ENCODE assay signal across 25 cellular contexts in genomic region chr15:67132276-67132675, GRCh38.
DNase-seq lines count a peak whose midpoint lies in the region; ATAC-seq, FAIRE-seq and TF ChIP-seq lines count a peak whose summit lies in the region.
"Had no signal": no experiment of that assay in that cellular context is flagged by ENCODE, and none has a peak within 500 bp of the region (broad histone marks: within the 10 kb centered on the region; RNA-seq: fewer than 3 reads in every experiment).

No MANE protein-coding gene starts in this region.

- POLR2A ChIA-PET in endothelial cell of umbilical vein (lab: Charles Lee), result interaction anchor here (0.8 kb wide), 1 partner anchor 11 kb away, joined by 3 read pairs; no protein-coding TSS in a partner anchor

- peaks cover 85% of the 10 kb centered on the region for H3K4me1 Mint-ChIP-seq in T-helper 1 cell treated with Interleukin-12 subunit alpha and Interleukin-12 subunit beta and Interleukin-4 antibody, amounts not matched to agents 30 μg/mL and 1 μg/mL, for 36 hours (ENCODE audit: low read depth)
- H3K4me1 Mint-ChIP-seq in stimulated activated effector memory CD8-positive, alpha-beta T cell treated with anti-CD3 and anti-CD28 coated beads, Interleukin-12 subunit alpha, Interleukin-12 subunit beta, amount 100 ng/mL, for 72 hours, result peaks cover 87% of the 10 kb centered on the region

- peaks cover 28% of the 10 kb centered on the region for H3K79me2 ChIP-seq in OCI-LY1 (ENCODE audit: insufficient read depth, low read length)
- H3K79me2 ChIP-seq in endothelial cell of umbilical vein (ENCODE audit: control insufficient read depth, insufficient read depth, low read length), result peaks cover 100% of the 10 kb centered on the region

- CTCF ChIA-PET in endothelial cell of umbilical vein (lab: Charles Lee), result no interaction called here

- ATAC-seq in stimulated activated effector memory CD8-positive, alpha-beta T cell treated with anti-CD3 and anti-CD28 coated beads, Interleukin-12 subunit alpha, Interleukin-12 subunit beta, amount 100 ng/mL, for 72 hours, result no peak
- ATAC-seq in omental fat pad (ENCODE audit: low FRiP score) (no peak), GM21786 (IDR thresholded peaks at IDR 0.05; ENCODE audit: unreplicated experiment) (no peak)
- ATAC-seq: heart left ventricle had no signal

- TF ChIP-seq CTCF in OCI-LY1 (IDR thresholded peaks at IDR 0.05; ENCODE audit: low read length) (no peak), endothelial cell of umbilical vein (IDR thresholded peaks at IDR 0.05; ENCODE audit: extremely low read depth in 1 of 2, insufficient read depth in 1 of 2, low read depth in 1 of 2, low read length in 2 of 2) (no peak), omental fat pad (IDR thresholded peaks at IDR 0.05) (no peak), GM10266 (IDR thresholded peaks at IDR 0.05; ENCODE audit: control insufficient read depth, insufficient read depth, low read depth, missing control alignments) (no peak)

- H4K20me1 ChIP-seq in OCI-LY1 (ENCODE audit: insufficient read depth, low read length) (no peaks in the 10 kb centered on the region), endothelial cell of umbilical vein (replicated peaks; ENCODE audit: control insufficient read depth, extremely low read depth, insufficient read depth, low read length) (no peaks in the 10 kb centered on the region)

- BruUV-seq in endothelial cell of umbilical vein (replicated peaks; lab: Mats Ljungman, UMichigan), result no TSS peak

- H3K4me3 Mint-ChIP-seq in T-helper 1 cell treated with Interleukin-12 subunit alpha and Interleukin-12 subunit beta and Interleukin-4 antibody, amounts not matched to agents 30 μg/mL and 1 μg/mL, for 36 hours, result no peak overlapping the region
- H3K4me3 Mint-ChIP-seq in stimulated activated effector memory CD8-positive, alpha-beta T cell treated with anti-CD3 and anti-CD28 coated beads, Interleukin-12 subunit alpha, Interleukin-12 subunit beta, amount 100 ng/mL, for 72 hours, result no peak overlapping the region
- H3K4me3 Mint-ChIP-seq: activated naive CD8-positive, alpha-beta T cell treated with anti-CD3 and anti-CD28 coated beads, Interleukin-2, amount 10 ng/mL, durations not matched to agents 7 days and 5 days; brain had no signal

- H3K4me1 ChIP-seq in OCI-LY1 (ENCODE audit: insufficient read depth, low read length, severe bottlenecking) (peaks cover 70% of the 10 kb centered on the region), endothelial cell of umbilical vein (ENCODE audit: control insufficient read depth, extremely low read depth, insufficient read depth, low read length) (peaks cover 70% of the 10 kb centered on the region)

- no peaks in the 10 kb centered on the region for H3F3A ChIP-seq in OCI-LY1 (ENCODE audit: insufficient read depth, low read length)

- H3K4me2 ChIP-seq in OCI-LY1 (ENCODE audit: low read length), result peak overlapping the region; percentile 77; the same call in 1 of the 2 replicates
- no peak overlapping the region for H3K4me2 ChIP-seq in endothelial cell of umbilical vein (ENCODE audit: insufficient read depth, low read length)

- intact Hi-C loops in endothelial cell of umbilical vein (cut with micrococcal nuclease), result no loop called here

- dilution Hi-C loops in endothelial cell of umbilical vein (cut with MboI; ENCODE audit: extremely low pct_ligation_motif_present, low sequenced_read_pairs), result no loop called here

- H3K4me3 ChIP-seq in OCI-LY1 (ENCODE audit: low read depth, low read length, poor library complexity, severe bottlenecking) (no peak overlapping the region), endothelial cell of umbilical vein (replicated peaks in 1 of 3; ENCODE audit: insufficient read depth in 1 of 3, low read depth in 1 of 3, low read length in 3 of 3) (no peak overlapping the region)
- H3K4me3 ChIP-seq: dorsolateral prefrontal cortex, GM23248, heart left ventricle had no signal

- H3K27me3 Mint-ChIP-seq in T-helper 1 cell treated with Interleukin-12 subunit alpha and Interleukin-12 subunit beta and Interleukin-4 antibody, amounts not matched to agents 30 μg/mL and 1 μg/mL, for 36 hours (ENCODE audit: low read depth), result no peaks in the 10 kb centered on the region
- H3K27me3 Mint-ChIP-seq: activated naive CD8-positive, alpha-beta T cell treated with anti-CD3 and anti-CD28 coated beads, Interleukin-2, amount 10 ng/mL, durations not matched to agents 7 days and 5 days; brain had no signal

- H3K27me3 ChIP-seq in OCI-LY1 (ENCODE audit: insufficient read depth, low read length) (no peaks in the 10 kb centered on the region), endothelial cell of umbilical vein (ENCODE audit: control insufficient read depth in 2 of 2, insufficient read depth in 2 of 2, low read length in 2 of 2) (no peaks in the 10 kb centered on the region)
- H3K27me3 ChIP-seq: dorsolateral prefrontal cortex, heart left ventricle had no signal

- H3K9me2 ChIP-seq in OCI-LY1 (ENCODE audit: low read depth, low read length), result no peaks in the 10 kb centered on the region

- peak overlapping the region; percentile 79 for H3K27ac Mint-ChIP-seq in T-helper 1 cell treated with Interleukin-12 subunit alpha and Interleukin-12 subunit beta and Interleukin-4 antibody, amounts not matched to agents 30 μg/mL and 1 μg/mL, for 36 hours
- H3K27ac Mint-ChIP-seq in stimulated activated effector memory CD8-positive, alpha-beta T cell treated with anti-CD3 and anti-CD28 coated beads, Interleukin-12 subunit alpha, Interleukin-12 subunit beta, amount 100 ng/mL, for 72 hours, result peak overlapping the region; percentile 76

- H2AFZ ChIP-seq in OCI-LY1 (ENCODE audit: low read length) (no peak overlapping the region), endothelial cell of umbilical vein (ENCODE audit: low read depth, low read length) (no peak overlapping the region)
- H2AFZ ChIP-seq: GM23248 had no signal

- peaks cover 46% of the 10 kb centered on the region for H3K36me3 Mint-ChIP-seq in T-helper 1 cell treated with Interleukin-12 subunit alpha and Interleukin-12 subunit beta and Interleukin-4 antibody, amounts not matched to agents 30 μg/mL and 1 μg/mL, for 36 hours (ENCODE audit: low read depth)
- peaks cover 29% of the 10 kb centered on the region for H3K36me3 Mint-ChIP-seq in stimulated activated effector memory CD8-positive, alpha-beta T cell treated with anti-CD3 and anti-CD28 coated beads, Interleukin-12 subunit alpha, Interleukin-12 subunit beta, amount 100 ng/mL, for 72 hours
- H3K36me3 Mint-ChIP-seq: brain had no signal

- H3K9ac ChIP-seq in OCI-LY1 (ENCODE audit: low read length) (no peak overlapping the region; the same call in 1 of the 2 replicates), endothelial cell of umbilical vein (replicated peaks; ENCODE audit: extremely low read depth, insufficient read depth, low read length) (no peak overlapping the region)

- H3K36me3 ChIP-seq in OCI-LY1 (ENCODE audit: insufficient read depth, low read length) (peaks cover 5% of the 10 kb centered on the region; the same call in 1 of the 2 replicates), endothelial cell of umbilical vein (ENCODE audit: control insufficient read depth in 2 of 2, extremely low read depth in 1 of 2, insufficient read depth in 2 of 2, low read length in 2 of 2) (no peaks in the 10 kb centered on the region)
- H3K36me3 ChIP-seq: heart left ventricle had no signal

- no peaks in the 10 kb centered on the region for H3K9me1 ChIP-seq in endothelial cell of umbilical vein (replicated peaks; ENCODE audit: control insufficient read depth, extremely low read depth, insufficient read depth, low read length)

- DNase-seq in T-helper 1 cell, result no peak
- DNase-seq in endothelial cell of umbilical vein (ENCODE audit: low read depth, low spot score), result no peak
- no peak for DNase-seq in stimulated activated effector memory CD8-positive, alpha-beta T cell treated with anti-CD3 and anti-CD28 coated beads, Interleukin-12 subunit alpha, Interleukin-12 subunit beta, amount 100 ng/mL, for 72 hours (ENCODE audit: low spot score in 2 of 2)
- DNase-seq in omental fat pad (ENCODE audit: low spot score), result no peak
- DNase-seq in GM10266 (ENCODE audit: extremely low spot score), result no peak
- DNase-seq: activated CD4-positive, alpha-beta T cell treated with anti-CD3 and anti-CD28 coated beads, Interleukin-2, amount 50 U/mL, for 1 hour; activated naive CD8-positive, alpha-beta T cell treated with anti-CD3 and anti-CD28 coated beads, Interleukin-2, amount 10 ng/mL, durations not matched to agents 7 days and 5 days; activated T-cell treated with anti-CD3 and anti-CD28 coated beads for 4 hours; C1 segment of cervical spinal cord; DMS79 treated with DMSO at 0.1 percent for 48 hours; dorsolateral prefrontal cortex; GM23248; heart left ventricle; NCI-H1436 treated with DMSO at 0.1 percent for 48 hours; NCI-H2171 treated with DMSO at 0.1 percent for 48 hours; NCI-H748 treated with DMSO at 0.1 percent for 48 hours; stimulated activated CD4-positive, alpha-beta T cell treated with anti-CD3 and anti-CD28 coated beads, Interleukin-4, amount 100 ng/mL, for 1 hour; substantia nigra had no signal

- FAIRE-seq in endothelial cell of umbilical vein (lab: Jason Lieb, UNC), result peak; percentile 33
- FAIRE-seq: GM18507, TTC549 had no signal

- TF ChIP-seq POLR2A in endothelial cell of umbilical vein (IDR thresholded peaks at IDR 0.05; ENCODE audit: low read depth, low read length), result no peak

- H3K27ac ChIP-seq in OCI-LY1 (ENCODE audit: low read depth, low read length, poor library complexity, severe bottlenecking) (peak overlapping the region; percentile 90), endothelial cell of umbilical vein (ENCODE audit: insufficient read depth, low read depth, low read length) (no peak overlapping the region)
- H3K27ac ChIP-seq: 22Rv1, dorsolateral prefrontal cortex had no signal

- H3K9me3 ChIP-seq in OCI-LY1 (ENCODE audit: low read length) (no peaks in the 10 kb centered on the region), endothelial cell of umbilical vein (replicated peaks; ENCODE audit: control insufficient read depth, insufficient read depth, low read length) (no peaks in the 10 kb centered on the region)
- H3K9me3 ChIP-seq: heart left ventricle had no signal

- H3K9me3 Mint-ChIP-seq in T-helper 1 cell treated with Interleukin-12 subunit alpha and Interleukin-12 subunit beta and Interleukin-4 antibody, amounts not matched to agents 30 μg/mL and 1 μg/mL, for 36 hours, result no peaks in the 10 kb centered on the region
- H3K9me3 Mint-ChIP-seq in stimulated activated effector memory CD8-positive, alpha-beta T cell treated with anti-CD3 and anti-CD28 coated beads, Interleukin-12 subunit alpha, Interleukin-12 subunit beta, amount 100 ng/mL, for 72 hours, result no peaks in the 10 kb centered on the region
- H3K9me3 Mint-ChIP-seq: activated naive CD8-positive, alpha-beta T cell treated with anti-CD3 and anti-CD28 coated beads, Interleukin-2, amount 10 ng/mL, durations not matched to agents 7 days and 5 days; brain had no signal

TF ChIP-seq in endothelial cell of umbilical vein, 7 proteins besides CTCF, POLR2A, EP300 and RAD21 (continues in another document):
- TF ChIP-seq FOS (IDR thresholded peaks at IDR 0.05; ENCODE audit: borderline replicate concordance, insufficient read depth, low read length), result no peak
- TF ChIP-seq POLR2AphosphoS5 (IDR thresholded peaks at IDR 0.05; ENCODE audit: insufficient read depth, low read depth, low read length), result no peak
- TF ChIP-seq EZH2 (IDR thresholded peaks at IDR 0.05; ENCODE audit: borderline replicate concordance, low read depth, low read length, severe bottlenecking), result no peak
- TF ChIP-seq JUN (IDR thresholded peaks at IDR 0.05; ENCODE audit: borderline replicate concordance, insufficient read depth, insufficient read length, low read depth), result no peak
